10 cellular contexts compared by ENCODE assay signal in the genomic region with DNA sequence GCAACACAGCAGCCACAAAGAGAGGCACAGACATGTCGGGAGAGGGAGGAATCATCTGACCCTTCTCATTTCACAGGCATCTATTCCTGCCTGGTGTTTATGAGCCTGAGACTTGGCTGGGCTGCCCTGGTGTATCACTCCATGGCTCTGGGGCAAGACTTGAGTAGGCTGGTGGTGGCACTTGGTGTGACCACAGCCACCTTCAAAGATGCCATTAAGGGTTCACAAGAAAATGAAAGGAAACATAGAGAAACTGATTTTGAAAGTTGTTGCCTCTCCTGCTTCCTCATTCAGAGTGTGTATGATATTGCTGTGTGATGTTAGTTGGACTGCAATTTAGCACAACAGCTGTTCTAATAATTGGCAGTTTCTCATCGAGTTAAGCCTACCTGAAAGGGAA.
"Had no signal": no experiment of that assay in that cellular context is flagged by ENCODE, and none has a peak within 500 bp of the region (broad histone marks: within the 10 kb centered on the region; RNA-seq: fewer than 3 reads in every experiment).

No MANE protein-coding gene starts in this region.

- FAIRE-seq: HTR-8/SVneo, K562 had no signal

- H3K27ac ChIP-seq: GM23248 had no signal

- H3K4me1 ChIP-seq: HAP-1 had no signal

- DNase-seq: GM23248, GOT3, H7, HFFc6, IMR-90, KG1 had no signal

- H2AFZ ChIP-seq: GM23248 had no signal

- ATAC-seq: HCT116, K562 had no signal

- H3K4me3 ChIP-seq: GM23248, HAP-1, K562 had no signal

- H3K9ac ChIP-seq: GM23248 had no signal

- H3K36me3 ChIP-seq: HAP-1 had no signal

- H3K9me3 ChIP-seq: HAP-1 had no signal
